ENCODE assay signal across 19 cellular contexts in the genomic region with DNA sequence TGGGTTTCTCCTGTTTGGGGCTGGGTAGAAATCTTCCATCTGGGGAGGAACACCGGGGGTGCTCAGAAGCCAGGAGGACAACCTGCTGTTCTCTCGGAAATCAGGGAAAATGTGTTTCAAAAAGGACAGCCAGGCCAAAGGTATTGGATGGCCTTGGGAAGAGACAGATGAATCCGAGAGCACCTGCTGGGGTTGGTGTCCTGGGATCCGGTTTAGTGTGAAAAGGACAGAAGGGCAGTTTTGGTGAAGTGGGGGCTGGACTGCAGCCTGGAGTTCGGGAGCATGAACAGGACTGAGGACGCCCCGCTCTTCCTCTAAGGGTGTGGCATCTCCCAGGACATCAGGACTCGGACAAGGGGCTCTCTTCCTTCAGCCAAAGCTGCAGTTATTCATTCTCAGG. TPM values are rescaled to one million over a fixed set of nuclear protein-coding genes. Genes with fewer than 3 reads are reported as not detected.
DNase-seq lines count a peak whose midpoint lies in the region; ATAC-seq lines count a peak whose summit lies in the region.
"Had no signal": no experiment of that assay in that cellular context is flagged by ENCODE, and none has a peak within 500 bp of the region (broad histone marks: within the 10 kb centered on the region; RNA-seq: fewer than 3 reads in every experiment).

No MANE protein-coding gene starts in this region.

- H3K36me3 ChIP-seq in HUES64 (ENCODE audit: insufficient read depth, low read length) (no peaks in the 10 kb centered on the region), iPS-20b (ENCODE audit: insufficient read depth, low read depth, low read length) (no peaks in the 10 kb centered on the region)
- H3K36me3 ChIP-seq: BLaER1 had no signal

- in situ Hi-C loops in G401 (cut with HindIII; ENCODE audit: low sequenced_read_pairs): no loop called here

- no peak overlapping the region; the same call in 1 of the 2 replicates for H3K9ac ChIP-seq in HUES64 (ENCODE audit: low read depth, low read length)
- H3K9ac ChIP-seq in iPS-20b (ENCODE audit: low read depth, low read length): no peak overlapping the region
- H3K9ac ChIP-seq: BLaER1, GM23248 had no signal

- DNase-seq in G401 (ENCODE audit: low spot score): peak; percentile 84
- peak; percentile 65 for DNase-seq in cerebellum (ENCODE audit: low spot score)
- no peak for DNase-seq in nucleus accumbens (lab: John Stamatoyannopoulos, UW)
- DNase-seq: Caco-2; CD4-positive, CD25-positive, alpha-beta regulatory T cell; CD8-positive, alpha-beta T cell; DMS153; DND-41; GDM1; GM23248; HCEC 1CT had no signal

- H3K4me3 ChIP-seq in HUES64 (ENCODE audit: low read length): no peak overlapping the region
- H3K4me3 ChIP-seq in iPS-20b (ENCODE audit: low read length): no peak overlapping the region
- H3K4me3 ChIP-seq: BLaER1, GM23248 had no signal

- WGBS in HUES64: 79% methylated on average over 8 of the region's 8 CpGs

- H3K9me3 ChIP-seq in HUES64 (ENCODE audit: insufficient read depth, low read depth, low read length): peaks cover 3% of the 10 kb centered on the region; the same call in 1 of the 2 replicates
- peaks cover 7% of the 10 kb centered on the region; the same call in 1 of the 2 replicates for H3K9me3 ChIP-seq in iPS-20b (ENCODE audit: insufficient read depth, low read depth, low read length)
- H3K9me3 ChIP-seq: Caco-2 had no signal

- H3K27ac ChIP-seq in HUES64 (ENCODE audit: low read depth, low read length) (peak overlapping the region; percentile 79; the same call in 1 of the 2 replicates), iPS-20b (ENCODE audit: low read length) (peak overlapping the region; percentile 23)
- H3K27ac ChIP-seq: 22Rv1, BLaER1, C4-2B, GM23248 had no signal

- ATAC-seq in HG02610 (IDR thresholded peaks at IDR 0.05; ENCODE audit: unreplicated experiment) (no peak), HG02642 (IDR thresholded peaks at IDR 0.05; ENCODE audit: poor library complexity, unreplicated experiment) (no peak), HG03159 (IDR thresholded peaks at IDR 0.05; ENCODE audit: unreplicated experiment) (no peak)
- ATAC-seq: CD8-positive, alpha-beta T cell had no signal

- H3K4me1 ChIP-seq in HUES64 (ENCODE audit: insufficient read depth, low read length) (peaks cover 24% of the 10 kb centered on the region), iPS-20b (ENCODE audit: insufficient read depth, low read length) (peaks cover 21% of the 10 kb centered on the region)
- H3K4me1 ChIP-seq: BLaER1 had no signal

- H3K27me3 ChIP-seq in HUES64 (ENCODE audit: insufficient read depth, low read length): no peaks in the 10 kb centered on the region; the same call in 1 of the 2 replicates
- peaks cover 19% of the 10 kb centered on the region for H3K27me3 ChIP-seq in iPS-20b (ENCODE audit: insufficient read depth, low read length)
- H3K27me3 ChIP-seq: BLaER1 had no signal

RNA-seq across cellular contexts. Expression of a gene that starts 24.9 kb away (rescaled TPM):
- total RNA-seq in G401 (2014; rRNA removed; shearing (Covaris generic)): not detected in 2 replicates
- polyA plus RNA-seq in HUES64 (2013, experiment 1 of 2): 4.2 TPM
- polyA plus RNA-seq in HUES64 (2013, experiment 2 of 2): 3.7 TPM
- 4.9 TPM for total RNA-seq in cerebellum
- total RNA-seq: Caco-2, GM23248 had no signal
- polyA plus RNA-seq: CD4-positive, CD25-positive, alpha-beta regulatory T cell; GM23248 had no signal

Comparison
In these comparisons a context has a peak if more than half of its experiments do, and no peak if none do; other contexts are left out.
1. DNase-seq: peak in G401 (single experiment) and cerebellum (single experiment); none in nucleus accumbens (0 of 56).